1 cellular context compared by ENCODE assay signal in genomic region chr17:21043296-21044232, GRCh38.
TF ChIP-seq lines count a peak whose summit lies in the region.

No MANE protein-coding gene starts in this region.

TF ChIP-seq in HEK293, 187 proteins besides CTCF, POLR2A, EP300 and RAD21 (continued from another document and continues in another):
- TF ChIP-seq PRDM10 (tag by site-specific recombination; IDR thresholded peaks at IDR 0.05) (peak; percentile 92), ZNF670 (tag by site-specific recombination; IDR thresholded peaks at IDR 0.05; ENCODE audit: low read depth) (no peak), ZBTB11 (tag by site-specific recombination; conservative IDR thresholded peaks at IDR 0.05; ENCODE audit: low read depth) (0 out of 2 replicates have a peak, but pooled peaks have one; percentile 29), ZNF621 (tag by site-specific recombination; IDR thresholded peaks at IDR 0.05) (no peak), ZNF239 (tag by site-specific recombination; IDR thresholded peaks at IDR 0.05) (no peak), ZNF292 (tag by site-specific recombination; IDR thresholded peaks at IDR 0.05; ENCODE audit: borderline replicate concordance, low read depth) (no peak), ZNF248 (tag by site-specific recombination; IDR thresholded peaks at IDR 0.05) (no peak), ZSCAN30 (tag by site-specific recombination; IDR thresholded peaks at IDR 0.05) (peak; percentile 93), ZNF777 (tag by site-specific recombination; IDR thresholded peaks at IDR 0.05; ENCODE audit: borderline replicate concordance) (no peak), SCRT2 (tag by site-specific recombination; IDR thresholded peaks at IDR 0.05) (peak; percentile 48), ZNF324 (tag by site-specific recombination; IDR thresholded peaks at IDR 0.05) (peak; percentile 86), ZBTB10 (tag by site-specific recombination; IDR thresholded peaks at IDR 0.05) (peak; percentile 94), ZNF404 (tag by site-specific recombination; IDR thresholded peaks at IDR 0.05) (no peak), ZFP37 (tag by site-specific recombination; IDR thresholded peaks at IDR 0.05) (peak; percentile 92; the same call in 1 of the 2 replicates), HOXC10 (CRISPR knock-in tag; IDR thresholded peaks at IDR 0.05) (no peak), ZNF701 (tag by site-specific recombination; IDR thresholded peaks at IDR 0.05) (no peak), GLIS1 (tag by site-specific recombination; IDR thresholded peaks at IDR 0.05) (peak; percentile 49; the same call in 1 of the 2 replicates), MYNN (tag by site-specific recombination; IDR thresholded peaks at IDR 0.05; ENCODE audit: borderline replicate concordance) (no peak), ZNF266 (tag by site-specific recombination; IDR thresholded peaks at IDR 0.05; ENCODE audit: low read depth) (no peak), TRIM28 (IDR thresholded peaks at IDR 0.05; ENCODE audit: borderline replicate concordance, low read length) (no peak), OSR2 (tag by site-specific recombination; IDR thresholded peaks at IDR 0.05) (peak; percentile 40), ZNF529 (tag by site-specific recombination; IDR thresholded peaks at IDR 0.05; ENCODE audit: insufficient replicate concordance) (no peak), KLF10 (tag by site-specific recombination; IDR thresholded peaks at IDR 0.05) (peak; percentile 65; the same call in 1 of the 2 replicates), PATZ1 (tag by site-specific recombination; IDR thresholded peaks at IDR 0.05) (peak; percentile 99), ZNF121 (tag by site-specific recombination; IDR thresholded peaks at IDR 0.05) (no peak), ZNF677 (tag by site-specific recombination; IDR thresholded peaks at IDR 0.05) (no peak), ZNF175 (tag by site-specific recombination; IDR thresholded peaks at IDR 0.05) (no peak), ZNF354C (tag by site-specific recombination; IDR thresholded peaks at IDR 0.05; ENCODE audit: borderline replicate concordance, low read depth) (no peak), ZNF513 (tag by site-specific recombination; IDR thresholded peaks at IDR 0.05) (no peak), ZNF280C (tag by site-specific recombination; IDR thresholded peaks at IDR 0.05) (no peak), ZBTB8A (tag by site-specific recombination; IDR thresholded peaks at IDR 0.05) (peak; percentile 92), ZNF18 (tag by site-specific recombination; IDR thresholded peaks at IDR 0.05) (no peak), ZNF202 (tag by site-specific recombination; IDR thresholded peaks at IDR 0.05; ENCODE audit: borderline replicate concordance) (no peak), HIC1 (tag by site-specific recombination; IDR thresholded peaks at IDR 0.05) (peak; percentile 95), ZNF350 (tag by site-specific recombination; IDR thresholded peaks at IDR 0.05) (no peak), ZNF837 (tag by site-specific recombination; IDR thresholded peaks at IDR 0.05) (no peak), ZSCAN18 (tag by site-specific recombination; IDR thresholded peaks at IDR 0.05) (no peak), ZNF211 (tag by site-specific recombination; IDR thresholded peaks at IDR 0.05; ENCODE audit: low read depth) (no peak), GFI1B (tag by site-specific recombination; IDR thresholded peaks at IDR 0.05) (no peak), ZNF133 (tag by site-specific recombination; IDR thresholded peaks at IDR 0.05) (no peak)
